In the genomic region with DNA sequence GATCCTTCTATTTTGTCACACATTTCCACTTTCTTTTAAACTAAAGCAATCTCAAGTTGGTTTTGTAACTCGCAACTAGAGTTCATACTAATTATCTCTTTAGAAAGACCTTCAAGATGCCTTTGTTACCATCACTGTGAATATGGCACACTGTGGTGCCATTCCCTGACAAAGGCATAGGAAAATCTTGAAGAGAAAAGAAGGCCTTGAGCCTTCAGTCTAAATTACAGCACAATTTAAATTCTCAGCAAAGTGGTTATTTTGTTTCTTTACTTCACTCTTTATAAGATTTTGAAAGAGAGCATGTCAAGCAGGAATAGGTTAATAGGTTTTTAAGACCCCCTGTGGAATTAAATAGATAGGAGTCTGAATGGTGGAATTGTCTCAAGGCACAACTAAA, we compare ENCODE assay signal across 20 cellular contexts.
DNase-seq lines count a peak whose midpoint lies in the region; ATAC-seq and TF ChIP-seq lines count a peak whose summit lies in the region.
"Had no signal": no experiment of that assay in that cellular context is flagged by ENCODE, and none has a peak within 500 bp of the region (broad histone marks: within the 10 kb centered on the region; RNA-seq: fewer than 3 reads in every experiment).

No MANE protein-coding gene starts in this region.

- no peaks in the 10 kb centered on the region for H4K20me1 ChIP-seq in neural cell (ENCODE audit: insufficient read depth)
- H4K20me1 ChIP-seq: BLaER1 had no signal

- H3F3A ChIP-seq in neural cell (ENCODE audit: insufficient read depth, low read length, poor library complexity, severe bottlenecking), result peaks cover 5% of the 10 kb centered on the region

- no TSS peak for BruUV-seq in A673 (replicated peaks; lab: Mats Ljungman, UMichigan)

- H3K27ac ChIP-seq in A673 (ENCODE audit: low read depth, low read length, poor library complexity, severe bottlenecking), result no peak overlapping the region
- no peak overlapping the region for H3K27ac ChIP-seq in neural cell (ENCODE audit: low read length)
- no peak overlapping the region for H3K27ac ChIP-seq in right cardiac atrium (ENCODE audit: low read length)
- H3K27ac ChIP-seq: BLaER1, C4-2B had no signal

- H3K27me3 ChIP-seq in A673 (replicated peaks; ENCODE audit: insufficient read depth, low read depth, low read length, poor library complexity) (no peaks in the 10 kb centered on the region), neural cell (ENCODE audit: insufficient read depth, low read depth, low read length) (no peaks in the 10 kb centered on the region), right cardiac atrium (ENCODE audit: control insufficient read depth, insufficient read depth) (no peaks in the 10 kb centered on the region)
- H3K27me3 ChIP-seq: BLaER1 had no signal

- no peaks in the 10 kb centered on the region for H3K9me2 ChIP-seq in neural cell (ENCODE audit: insufficient read depth, low read length)

- CTCF ChIA-PET in A673 (lab: Charles Lee), result no interaction called here

- intact Hi-C loops in A673 (cut with micrococcal nuclease; ENCODE audit: unreplicated experiment), result no loop called here
- intact Hi-C loops in right cardiac atrium (cut with DNase I), result no loop called here
- intact Hi-C loops in head of caudate nucleus (cut with DNase I), result no loop called here

- no peak overlapping the region for H2AFZ ChIP-seq in neural cell (ENCODE audit: low read depth, low read length)
- H2AFZ ChIP-seq: GM23338 had no signal

- no peak overlapping the region for H3K9ac ChIP-seq in neural cell (ENCODE audit: low read length)
- H3K9ac ChIP-seq: BLaER1 had no signal

- H3K4me1 ChIP-seq in A673 (ENCODE audit: insufficient read depth, low read length, poor library complexity, severe bottlenecking) (peaks cover 5% of the 10 kb centered on the region), right cardiac atrium (ENCODE audit: control insufficient read depth, insufficient read depth, low read length) (no peaks in the 10 kb centered on the region)
- H3K4me1 ChIP-seq: BLaER1 had no signal

- POLR2A ChIA-PET in A673 (lab: Charles Lee; ENCODE audit: low non-redundant PET), result no interaction called here

- H3K4me3 ChIP-seq in A673 (ENCODE audit: low read depth, low read length, poor library complexity, severe bottlenecking) (no peak overlapping the region), neural cell (ENCODE audit: low read length) (no peak overlapping the region), right cardiac atrium (ENCODE audit: low read length) (no peak overlapping the region)
- H3K4me3 ChIP-seq: BLaER1, GM12878, GM23338 had no signal

- no peak for ATAC-seq in right cardiac atrium
- ATAC-seq: CD8-positive, alpha-beta T cell; GM12878; GM23338 had no signal

- TF ChIP-seq CTCF in A673 (conservative IDR thresholded peaks at IDR 0.05; ENCODE audit: low read depth, low read length) (no peak), neural cell (IDR thresholded peaks at IDR 0.05; ENCODE audit: poor library complexity, severe bottlenecking) (no peak)

- TF ChIP-seq RAD21 in neural cell (conservative IDR thresholded peaks at IDR 0.05), result no peak

- DNase-seq in A673 (ENCODE audit: low spot score) (peak; percentile 54), COLO829 (ENCODE audit: low spot score) (peak; percentile 7), NCI-H2227 treated with DMSO at 0.1 percent for 48 hours (lab: John Stamatoyannopoulos, UW) (peak; percentile 11), right cardiac atrium (no peak), head of caudate nucleus (no peak), NCI-H526 treated with DMSO at 0.1 percent for 48 hours (lab: John Stamatoyannopoulos, UW) (no peak)
- no peak for DNase-seq in stimulated activated naive CD4-positive, alpha-beta T cell treated with Interleukin-2 at 50 U/mL for 16 hours (lab: John Stamatoyannopoulos, UW)
- DNase-seq: CD4-positive, CD25-positive, alpha-beta regulatory T cell; CD8-positive, alpha-beta T cell; DMS 273 treated with DMSO at 0.1 percent for 48 hours; DMS79; EL; GDM1; H9; HFFc6 had no signal

- 94% methylated on average over 1 of the region's 1 CpG for WGBS in right cardiac atrium

- H3K4me2 ChIP-seq in neural cell (ENCODE audit: low read length), result no peak overlapping the region
- H3K4me2 ChIP-seq: BLaER1, GM23338 had no signal

- no peaks in the 10 kb centered on the region for H3K36me3 ChIP-seq in A673 (ENCODE audit: insufficient read depth, low read length, poor library complexity, severe bottlenecking)
- H3K36me3 ChIP-seq in neural cell (ENCODE audit: insufficient read depth, low read length), result no peaks in the 10 kb centered on the region
- H3K36me3 ChIP-seq: BLaER1 had no signal

- H3K9me3 ChIP-seq in A673 (ENCODE audit: low read depth, low read length, poor library complexity, severe bottlenecking) (peaks cover 6% of the 10 kb centered on the region), neural cell (ENCODE audit: low read length) (no peaks in the 10 kb centered on the region), right cardiac atrium (ENCODE audit: control insufficient read depth, low read length) (no peaks in the 10 kb centered on the region)

- no peaks in the 10 kb centered on the region for H3K79me2 ChIP-seq in neural cell (replicated peaks; ENCODE audit: insufficient read depth, low read length)

- peak; percentile 17 for TF ChIP-seq EP300 in neural cell (conservative IDR thresholded peaks at IDR 0.05; ENCODE audit: poor library complexity, severe bottlenecking)

TF ChIP-seq in neural cell, 6 proteins besides CTCF, POLR2A, EP300 and RAD21:
- TF ChIP-seq SMC3 (conservative IDR thresholded peaks at IDR 0.05; ENCODE audit: poor library complexity) (no peak), EZH2 (IDR thresholded peaks at IDR 0.05; ENCODE audit: borderline replicate concordance, insufficient read depth, low read length, poor library complexity, severe bottlenecking) (no peak)

Comparison
In these comparisons a context has a peak if more than half of its experiments do, and no peak if none do; other contexts are left out.
1. DNase-seq: peak in A673 (single experiment), COLO829 (single experiment) and NCI-H2227 treated with DMSO at 0.1 percent for 48 hours (single experiment); none in right cardiac atrium (0 of 3), stimulated activated naive CD4-positive, alpha-beta T cell treated with Interleukin-2 at 50 U/mL for 16 hours (single experiment), head of caudate nucleus (0 of 42) and NCI-H526 treated with DMSO at 0.1 percent for 48 hours (single experiment).